In the genomic region with DNA sequence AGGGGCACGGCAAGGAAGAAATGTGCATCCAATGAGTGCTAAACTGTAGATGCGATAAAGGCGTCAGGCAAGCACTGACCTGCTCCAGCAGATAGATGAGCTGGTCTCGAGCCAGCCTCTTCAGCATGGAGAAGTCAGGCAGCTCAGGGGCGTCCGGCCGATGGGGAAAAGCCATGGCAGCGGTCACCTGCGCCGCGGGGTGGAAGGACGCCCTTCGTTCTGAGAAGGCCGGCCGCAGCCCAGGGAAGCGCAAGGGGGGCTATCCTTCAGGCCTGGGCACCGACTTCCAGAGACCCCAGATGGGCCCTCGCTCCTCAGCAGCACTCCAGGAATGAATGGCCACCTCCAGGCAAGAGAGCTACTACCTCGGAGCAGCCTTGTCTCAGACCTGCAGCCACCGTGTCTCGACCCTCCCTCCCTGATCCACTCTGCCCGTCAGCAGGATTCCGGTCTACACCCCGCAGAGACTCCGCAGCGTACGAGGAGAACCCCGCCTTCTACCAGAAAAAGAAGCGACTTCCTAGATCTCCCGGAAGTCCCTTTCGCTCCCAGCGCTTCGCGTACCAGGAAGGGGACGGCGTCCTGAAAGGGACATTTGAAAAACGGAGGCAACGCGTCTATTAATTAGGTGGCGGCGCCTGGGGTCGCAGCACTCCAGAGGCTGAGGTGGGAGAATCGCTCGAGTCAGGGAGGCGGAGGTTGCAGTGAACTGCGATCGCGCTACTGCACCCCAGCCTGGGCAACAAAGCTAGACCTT, we compare ENCODE assay signal across 8 cellular contexts. TPM values are rescaled to one million over a fixed set of nuclear protein-coding genes. Genes with fewer than 3 reads are reported as not detected.
DNase-seq lines count a peak whose midpoint lies in the region; ATAC-seq and TF ChIP-seq lines count a peak whose summit lies in the region.

A gene (minus strand): TSS at position 520 of the 757 bp plus-strand sequence. CDS start 345 bp downstream, at position 175.

- no peaks in the 10 kb centered on the region for H3K27me3 ChIP-seq in AG04450 (ENCODE audit: control insufficient read depth, insufficient read depth, low read length)

- H3K4me3 ChIP-seq in AG04450 (ENCODE audit: low read depth, low read length): peak within 1 kb of the TSS; percentile 99
- peak within 1 kb of the TSS; percentile 98 for H3K4me3 ChIP-seq in choroid plexus epithelial cell (ENCODE audit: low read depth, low read length)

- DNase-seq in AG04450 (ENCODE audit: low read depth, low spot score) (peak; percentile 36), NCI-H460 (ENCODE audit: extremely low read depth, low read depth) (peak; percentile 80), choroid plexus epithelial cell (ENCODE audit: low read depth) (peak; percentile 71), kidney tubule cell (ENCODE audit: low spot score) (peak; percentile 91)
- peak; percentile 62 to 68 for DNase-seq in activated CD4-positive, alpha-beta T cell treated with anti-CD3 and anti-CD28 coated beads for 24 hours (ENCODE audit: low read depth in 2 of 2)
- peak; percentile 39 to 45 for DNase-seq in stimulated activated CD4-positive, alpha-beta T cell treated with anti-CD3 and anti-CD28 coated beads, Interleukin-1b, Interleukin-23, amount 100 ng/mL, for 1 hour (ENCODE audit: low read depth in 2 of 2)

- CTCF ChIA-PET in AG04450 (lab: Charles Lee): interaction anchor here (0.9 to 1.4 kb wide), 3 partner anchors 28 to 250 kb away, joined by 4 to 5 read pairs (median 5); no protein-coding TSS in a partner anchor

- peak; percentile 65 for ATAC-seq in GM19035 (IDR thresholded peaks at IDR 0.05; ENCODE audit: unreplicated experiment)
- peak; percentile 55 for ATAC-seq in HG03378 (IDR thresholded peaks at IDR 0.05; ENCODE audit: unreplicated experiment)

- TF ChIP-seq CTCF in AG04450 (IDR thresholded peaks at IDR 0.05; ENCODE audit: low read depth, low read length) (no peak), choroid plexus epithelial cell (conservative IDR thresholded peaks at IDR 0.05; ENCODE audit: low read depth, low read length) (no peak)

- no peaks in the 10 kb centered on the region; the same call in 1 of the 2 replicates for H3K9me3 ChIP-seq in AG04450 (ENCODE audit: control insufficient read depth, insufficient read depth, low read length)

- H3K27ac ChIP-seq in AG04450 (ENCODE audit: low read depth, low read length): peak within 1 kb of the TSS; percentile 21

- POLR2A ChIA-PET in AG04450 (lab: Yijun Ruan, JAX): no interaction called here

RNA-seq across cellular contexts. Expression of the gene that starts here (rescaled TPM):
- 12.3 and 12.9 TPM in 2 replicates for polyA plus RNA-seq in AG04450 (2011; rRNA removed)
- polyA minus RNA-seq in AG04450 (2011; rRNA and poly(A)+ RNA removed): 11.1 and 12.2 TPM in 2 replicates
- total RNA-seq in NCI-H460 (2014; rRNA removed; shearing (Covaris generic)): 9.8 and 10.4 TPM in 2 replicates
- polyA plus RNA-seq in NCI-H460 (2014; cell fraction: nucleus; rRNA removed): 8.0 and 8.9 TPM in 2 replicates

Comparison
In these comparisons a context has a peak if more than half of its experiments do, and no peak if none do; other contexts are left out.
1. Peak in every context shown above with its lines: DNase-seq, ATAC-seq, H3K4me3 ChIP-seq and H3K27ac ChIP-seq.
2. DNase-seq: peak in every context shown above with its lines; median percentile 91 in kidney tubule cell; 80 in NCI-H460; 71 in choroid plexus epithelial cell; 65 in activated CD4-positive, alpha-beta T cell treated with anti-CD3 and anti-CD28 coated beads for 24 hours; 42 in stimulated activated CD4-positive, alpha-beta T cell treated with anti-CD3 and anti-CD28 coated beads, Interleukin-1b, Interleukin-23, amount 100 ng/mL, for 1 hour; 36 in AG04450.